2 cellular contexts compared by ENCODE assay signal in genomic region chr12:46358791-46359666, GRCh38.
TF ChIP-seq lines count a peak whose summit lies in the region.

No MANE protein-coding gene starts in this region.

TF ChIP-seq in K562, 482 proteins besides CTCF, POLR2A, EP300 and RAD21 (continued from another document):
- TF ChIP-seq ATF2 (CRISPR knock-in tag; IDR thresholded peaks at IDR 0.05), result no peak
- 0 out of 2 replicates have a peak, but pooled peaks have one; percentile 5 for TF ChIP-seq NFATC3 (IDR thresholded peaks at IDR 0.05)
- no peak for TF ChIP-seq RB1 (IDR thresholded peaks at IDR 0.05; ENCODE audit: low read depth)
- no peak for TF ChIP-seq NELFE (IDR thresholded peaks at IDR 0.05; ENCODE audit: insufficient read depth, insufficient read length)
- no peak for TF ChIP-seq TFAM (CRISPR knock-in tag; conservative IDR thresholded peaks at IDR 0.05)
- no peak for TF ChIP-seq ZNF121 (CRISPR knock-in tag; conservative IDR thresholded peaks at IDR 0.05)

TF ChIP-seq in HepG2, 621 proteins besides CTCF, POLR2A, EP300 and RAD21 (continued from another document):
- no peak for TF ChIP-seq ZBTB1 (CRISPR knock-in tag; IDR thresholded peaks at IDR 0.05; ENCODE audit: borderline replicate concordance)
- TF ChIP-seq SCMH1 (CRISPR knock-in tag; IDR thresholded peaks at IDR 0.05; ENCODE audit: borderline replicate concordance), result no peak
- TF ChIP-seq ZMYM3 (CRISPR knock-in tag; IDR thresholded peaks at IDR 0.05), result no peak
- TF ChIP-seq RCOR2 (CRISPR knock-in tag; IDR thresholded peaks at IDR 0.05), result no peak
- TF ChIP-seq TGIF2 (CRISPR knock-in tag; IDR thresholded peaks at IDR 0.05), result 0 out of 2 replicates have a peak, but pooled peaks have one; percentile 15
- TF ChIP-seq ZNF816 (CRISPR knock-in tag; IDR thresholded peaks at IDR 0.05; ENCODE audit: borderline replicate concordance), result peak; percentile 5; the same call in 1 of the 2 replicates
- peak; percentile 68; the same call in 1 of the 2 replicates for TF ChIP-seq ZNF878 (CRISPR knock-in tag; IDR thresholded peaks at IDR 0.05)
- 0 out of 2 replicates have a peak, but pooled peaks have one; percentile 32 for TF ChIP-seq CCDC6 (CRISPR knock-in tag; IDR thresholded peaks at IDR 0.05)
- peak; percentile 68 for TF ChIP-seq POLR2AphosphoS5 (IDR thresholded peaks at IDR 0.05; ENCODE audit: low read depth, low read length)
- TF ChIP-seq ZNF510 (CRISPR knock-in tag; IDR thresholded peaks at IDR 0.05; ENCODE audit: low read depth), result no peak
- TF ChIP-seq MIER3 (CRISPR knock-in tag; IDR thresholded peaks at IDR 0.05; ENCODE audit: borderline replicate concordance), result 0 out of 2 replicates have a peak, but pooled peaks have one; percentile 3
- TF ChIP-seq RBM22 (optimal IDR thresholded peaks at IDR 0.05; ENCODE audit: low read length), result peak; percentile 100
- TF ChIP-seq ZNF562 (CRISPR knock-in tag; IDR thresholded peaks at IDR 0.05; ENCODE audit: borderline replicate concordance), result 0 out of 2 replicates have a peak, but pooled peaks have one; percentile 49
- TF ChIP-seq SRSF4 (IDR thresholded peaks at IDR 0.05; ENCODE audit: low read depth, low read length, poor library complexity, severe bottlenecking), result no peak
- TF ChIP-seq ZNF720 (CRISPR knock-in tag; IDR thresholded peaks at IDR 0.05), result no peak
- no peak for TF ChIP-seq ZIK1 (CRISPR knock-in tag; IDR thresholded peaks at IDR 0.05; ENCODE audit: borderline replicate concordance, low read depth)
- TF ChIP-seq KDM1A (CRISPR knock-in tag; IDR thresholded peaks at IDR 0.05), result no peak
- no peak for TF ChIP-seq ZNF574 (CRISPR knock-in tag; IDR thresholded peaks at IDR 0.05)
- TF ChIP-seq SNRNP70 (IDR thresholded peaks at IDR 0.05; ENCODE audit: low read depth, low read length), result peak; percentile 90
- peak; percentile 99 for TF ChIP-seq PAF1 (CRISPR knock-in tag; IDR thresholded peaks at IDR 0.05)
- TF ChIP-seq ZFP36L1 (CRISPR knock-in tag; IDR thresholded peaks at IDR 0.05), result 0 out of 2 replicates have a peak, but pooled peaks have one; percentile 29
- TF ChIP-seq RBFOX2 (IDR thresholded peaks at IDR 0.05; ENCODE audit: low read depth, low read length), result peak; percentile 79
- TF ChIP-seq POLR2AphosphoS2 (IDR thresholded peaks at IDR 0.05; ENCODE audit: low read depth, low read length), result peak; percentile 97; the same call in 1 of the 2 replicates
- TF ChIP-seq ZNF251 (CRISPR knock-in tag; IDR thresholded peaks at IDR 0.05), result no peak
- no peak for TF ChIP-seq ZNF841 (CRISPR knock-in tag; IDR thresholded peaks at IDR 0.05; ENCODE audit: borderline replicate concordance)
- TF ChIP-seq DNMT3B (CRISPR knock-in tag; conservative IDR thresholded peaks at IDR 0.05), result 0 out of 2 replicates have a peak, but pooled peaks have one; percentile 13
